In genomic region chr3:193617628-193618027, GRCh38 we compare ENCODE assay signal across 22 cellular contexts. TPM values are rescaled to one million over a fixed set of nuclear protein-coding genes. Genes with fewer than 3 reads are reported as not detected.
DNase-seq lines count a peak whose midpoint lies in the region; ATAC-seq, FAIRE-seq and TF ChIP-seq lines count a peak whose summit lies in the region.
"Had no signal": no experiment of that assay in that cellular context is flagged by ENCODE, and none has a peak within 500 bp of the region (broad histone marks: within the 10 kb centered on the region; RNA-seq: fewer than 3 reads in every experiment).

No MANE protein-coding gene starts in this region.

- TF ChIP-seq RAD21 in liver (IDR thresholded peaks at IDR 0.05) (no peak), HepG2 (CRISPR knock-in tag; IDR thresholded peaks at IDR 0.05) (no peak)

- in situ Hi-C loops in HepG2 (cut with HindIII; ENCODE audit: extremely low pct_ligation_motif_present, low pct_unique_long_range_greater_than_20kb) = no loop called here

- FAIRE-seq in HepG2 (lab: Jason Lieb, UNC) = no peak
- FAIRE-seq: A549, GM12891, GM18507 had no signal

- H3K4me3 ChIP-seq in liver (ENCODE audit: low read depth in 1 of 3, low read length in 3 of 3) (no peak overlapping the region), HepG2 (replicated peaks in 1 of 3; ENCODE audit: insufficient read depth in 1 of 3, low read depth in 2 of 3, low read length in 3 of 3) (no peak overlapping the region), endocrine pancreas (ENCODE audit: control insufficient read depth, insufficient read depth, low read length) (peak overlapping the region; percentile 4), right lobe of liver (no peak overlapping the region)
- H3K4me3 ChIP-seq: A549; BLaER1 treated with 17β-estradiol and CSF1 and Interleukin-3, amounts not matched to agents 10 nM and 100 nM; GM23338; HAP-1 had no signal

- no peaks in the 10 kb centered on the region for H4K20me1 ChIP-seq in HepG2 (ENCODE audit: insufficient read depth, low read length)

- CTCF ChIA-PET in HepG2 (lab: Yijun Ruan, JAX; ENCODE audit: low intra/inter-chr PET ratio, low total read pairs) = no interaction called here

- DNase-seq in HepG2 (ENCODE audit: low spot score) = no peak
- DNase-seq in right lobe of liver = no peak
- no peak for DNase-seq in NCI-H1436 treated with DMSO at 0.1 percent for 48 hours (lab: John Stamatoyannopoulos, UW)
- DNase-seq: 8988T; ACHN; AML-193; BE2C; CD4-positive, alpha-beta T cell; CD8-positive, alpha-beta memory T cell; DMS53; DMS79 treated with DMSO at 0.1 percent for 48 hours; GF-D8; HFFc6 had no signal

- no TSS peak for BruUV-seq in HepG2 (replicated peaks; lab: Mats Ljungman, UMichigan)

- no peak overlapping the region for H3K4me2 ChIP-seq in HepG2 (ENCODE audit: low read depth, low read length)
- H3K4me2 ChIP-seq: A549; BLaER1 treated with 17β-estradiol and CSF1 and Interleukin-3, amounts not matched to agents 10 nM and 100 nM; GM23338 had no signal

- H3K4me1 ChIP-seq in liver (ENCODE audit: control insufficient read depth in 4 of 4, insufficient read depth in 4 of 4, low read length in 3 of 4) = peaks cover 0 to 30% (median 8%) of the 10 kb centered on the region in 4 donors
- H3K4me1 ChIP-seq in HepG2 (ENCODE audit: insufficient read depth, low read length) = no peaks in the 10 kb centered on the region
- H3K4me1 ChIP-seq in endocrine pancreas (ENCODE audit: control insufficient read depth, insufficient read depth, low read length) = peaks cover 13% of the 10 kb centered on the region
- H3K4me1 ChIP-seq in right lobe of liver = peaks cover 0 to 15% (median 5%) of the 10 kb centered on the region in 4 donors
- H3K4me1 ChIP-seq: HAP-1 had no signal

- H3K9ac ChIP-seq in liver (ENCODE audit: low read depth in 1 of 2, low read length in 2 of 2) (peak overlapping the region in 1 of 2 donors; percentile 4), HepG2 (ENCODE audit: insufficient read depth, low read depth, low read length) (no peak overlapping the region), endocrine pancreas (ENCODE audit: control insufficient read depth, insufficient read depth, low read length) (no peak overlapping the region)
- H3K9ac ChIP-seq: BLaER1 treated with 17β-estradiol and CSF1 and Interleukin-3, amounts not matched to agents 10 nM and 100 nM had no signal

- intact Hi-C loops in HepG2 (cut with micrococcal nuclease; ENCODE audit: unreplicated experiment) (no loop called here), right lobe of liver (cut with DNase I) (no loop called here)

- peaks cover 0 to 15% (median 3%) of the 10 kb centered on the region in 4 donors for H3K36me3 ChIP-seq in liver (ENCODE audit: control insufficient read depth in 4 of 4, insufficient read depth in 3 of 4, low read depth in 1 of 4, low read length in 3 of 4)
- H3K36me3 ChIP-seq in HepG2 (replicated peaks in 1 of 2; ENCODE audit: control insufficient read depth in 1 of 2, insufficient read depth in 2 of 2, low read length in 2 of 2) = peaks cover 8 to 42% of the 10 kb centered on the region in 2 experiments
- H3K36me3 ChIP-seq in endocrine pancreas (ENCODE audit: control insufficient read depth, insufficient read depth, low read length) = peaks cover 4% of the 10 kb centered on the region
- H3K36me3 ChIP-seq in right lobe of liver = peaks cover 0 to 11% (median 2%) of the 10 kb centered on the region in 4 donors

- no peak for ATAC-seq in HepG2
- ATAC-seq in right lobe of liver = peak; percentile 62 to 81 (median 74)
- ATAC-seq in HG03025 (IDR thresholded peaks at IDR 0.05; ENCODE audit: low FRiP score, unreplicated experiment) = no peak
- ATAC-seq: A549, GM23338 had no signal

- TF ChIP-seq EP300 in HepG2 (IDR thresholded peaks at IDR 0.05; ENCODE audit: low read depth in 2 of 2, low read length in 2 of 2) (no peak), HepG2 (CRISPR knock-in tag; IDR thresholded peaks at IDR 0.05; ENCODE audit: borderline replicate concordance) (no peak)

- TF ChIP-seq CTCF in liver (IDR thresholded peaks at IDR 0.05; ENCODE audit: low read depth, low read length, missing input control) = no peak
- TF ChIP-seq CTCF in HepG2 (CRISPR knock-in tag; IDR thresholded peaks at IDR 0.05) = no peak
- TF ChIP-seq CTCF in right lobe of liver (IDR thresholded peaks at IDR 0.05) = no peak

- POLR2A ChIA-PET in HepG2 (lab: Yijun Ruan, JAX) = no interaction called here

- H3K9me3 ChIP-seq in liver (ENCODE audit: control insufficient read depth in 4 of 4, low read length in 3 of 4) (no peaks in the 10 kb centered on the region), HepG2 (ENCODE audit: low read length) (peaks cover 5% of the 10 kb centered on the region), endocrine pancreas (ENCODE audit: control insufficient read depth, low read length) (peaks cover 5% of the 10 kb centered on the region), right lobe of liver (no peaks in the 10 kb centered on the region)
- H3K9me3 ChIP-seq: A549, BE2C, HAP-1 had no signal

- H3K79me2 ChIP-seq in HepG2 (ENCODE audit: insufficient read depth, low read length) = peaks cover 8% of the 10 kb centered on the region

- WGBS in liver = 40% methylated on average over 1 of the region's 1 CpG
- WGBS in HepG2 (ENCODE audit: low lambda C conversion rate) = 100% methylated on average over 1 of the region's 1 CpG
- 46% methylated on average over 1 of the region's 1 CpG for WGBS in right lobe of liver (ENCODE audit: insufficient coverage, low coverage, low lambda C conversion rate, missing lambda C conversion rate)

- H3K27ac ChIP-seq in liver (ENCODE audit: low read depth in 1 of 2, low read length in 2 of 2) = peak overlapping the region; percentile 66 to 79
- H3K27ac ChIP-seq in HepG2 (ENCODE audit: extremely low read length, insufficient read depth, low read length) = no peak overlapping the region
- peak overlapping the region in 2 of 3 donors; percentile 27 to 41 for H3K27ac ChIP-seq in right lobe of liver
- H3K27ac ChIP-seq: A549; BLaER1 treated with 17β-estradiol and CSF1 and Interleukin-3, amounts not matched to agents 10 nM and 100 nM had no signal

- TF ChIP-seq POLR2A in HepG2 (IDR thresholded peaks at IDR 0.05; ENCODE audit: insufficient read depth in 1 of 2, low read depth in 2 of 2, low read length in 2 of 2) (no peak), right lobe of liver (IDR thresholded peaks at IDR 0.05) (no peak)

- H3K27me3 ChIP-seq in liver (ENCODE audit: control insufficient read depth in 4 of 4, insufficient read depth in 4 of 4, low read length in 3 of 4) = no peaks in the 10 kb centered on the region
- H3K27me3 ChIP-seq in HepG2 (ENCODE audit: control insufficient read depth in 1 of 2, insufficient read depth in 2 of 2, low read length in 2 of 2) = no peaks in the 10 kb centered on the region
- no peaks in the 10 kb centered on the region for H3K27me3 ChIP-seq in endocrine pancreas (ENCODE audit: control insufficient read depth, insufficient read depth, low read length)
- H3K27me3 ChIP-seq in right lobe of liver = no peaks in the 10 kb centered on the region
- H3K27me3 ChIP-seq: BE2C; BLaER1 treated with 17β-estradiol and CSF1 and Interleukin-3, amounts not matched to agents 10 nM and 100 nM had no signal

- H2AFZ ChIP-seq in HepG2 (ENCODE audit: low read length) = no peak overlapping the region
- H2AFZ ChIP-seq: GM23338 had no signal

TF ChIP-seq in liver, 16 proteins besides CTCF, POLR2A, EP300 and RAD21:
- TF ChIP-seq HNF4A (conservative IDR thresholded peaks at IDR 0.05) (no peak), RXRA (IDR thresholded peaks at IDR 0.05) (peak; percentile 27 to 33)

TF ChIP-seq in HepG2, 621 proteins besides CTCF, POLR2A, EP300 and RAD21:
- TF ChIP-seq ZNF124 (CRISPR knock-in tag; IDR thresholded peaks at IDR 0.05) (no peak), TBP (CRISPR knock-in tag; IDR thresholded peaks at IDR 0.05) (no peak), ZNF768 (CRISPR knock-in tag; IDR thresholded peaks at IDR 0.05) (no peak)

RNA-seq across cellular contexts. Expression of gene OPA1, which starts 24.6 kb away (rescaled TPM):
- total RNA-seq in liver (10 to 100 TPM; 49.7 to 54.5 TPM), HepG2 (2016; rRNA removed; fragmentation: Illumina TruSeq; extraction: Trizol) (78.5 and 126 TPM in 2 replicates), right lobe of liver (10 to 100 TPM; 29.2 to 45.5 (median 31.6) TPM)
- polyA plus RNA-seq in liver (10 to 100 TPM; 13.2 to 17.0 TPM), HepG2 (2011; rRNA removed) (17.2 and 26.7 TPM in 2 replicates)
- 9.3 and 9.5 TPM in 2 replicates for total RNA-seq in HepG2 (2016; cell fraction: cytosol; rRNA removed; fragmentation: Illumina TruSeq; extraction: Trizol; ENCODE audit: low read depth)
- 86.2 and 135 TPM in 2 replicates for total RNA-seq in HepG2 (2016; cell fraction: insoluble cytoplasmic fraction; rRNA removed; fragmentation: Illumina TruSeq; extraction: Trizol)
- total RNA-seq in HepG2 (2016; cell fraction: membrane; rRNA removed; fragmentation: Illumina TruSeq; extraction: Trizol) = 25.3 and 28.9 TPM in 2 replicates
- 82.4 and 87.3 TPM in 2 replicates for total RNA-seq in HepG2 (2016; cell fraction: nucleus; rRNA removed; fragmentation: Illumina TruSeq; extraction: Trizol)
- 9.0 and 12.6 TPM in 2 replicates for polyA plus RNA-seq in HepG2 (2011; cell fraction: cytosol; rRNA removed)
- 15.9 and 23.5 TPM in 2 replicates for polyA plus RNA-seq in HepG2 (2011; cell fraction: nucleus; rRNA removed)
- polyA plus RNA-seq in HepG2 (2012) = 21.7 and 36.9 TPM in 2 replicates
- polyA plus RNA-seq in HepG2 (2016; cell fraction: cytosol; fragmentation: Illumina TruSeq; extraction: Trizol; ENCODE audit: low read depth) = 3.8 and 5.4 TPM in 2 replicates
- polyA plus RNA-seq in HepG2 (2016; cell fraction: insoluble cytoplasmic fraction; fragmentation: Illumina TruSeq; extraction: Trizol; ENCODE audit: low read depth) = 72.5 and 74.2 TPM in 2 replicates
- 9.9 and 10.3 TPM in 2 replicates for polyA plus RNA-seq in HepG2 (2016; cell fraction: membrane; fragmentation: Illumina TruSeq; extraction: Trizol; ENCODE audit: low read depth)
- 56.4 and 65.4 TPM in 2 replicates for polyA plus RNA-seq in HepG2 (2016; cell fraction: nucleus; fragmentation: Illumina TruSeq; extraction: Trizol; ENCODE audit: insufficient read depth, low read depth)
- 72.8 and 125 TPM in 2 replicates for polyA minus RNA-seq in HepG2 (2011; rRNA and poly(A)+ RNA removed; ENCODE audit: low replicate concordance)
- polyA minus RNA-seq in HepG2 (2011; cell fraction: cytosol; rRNA and poly(A)+ RNA removed) = 48.7 and 54.7 TPM in 2 replicates
- 104 and 132 TPM in 2 replicates for polyA minus RNA-seq in HepG2 (2011; cell fraction: nucleus; rRNA and poly(A)+ RNA removed)

Comparison
In these comparisons a context has a peak if more than half of its experiments do, and no peak if none do; other contexts are left out.
1. ATAC-seq: peak in right lobe of liver (4 of 4); none in HepG2 (single experiment) and HG03025 (single experiment).